ENCODE assay signal across 25 cellular contexts in the genomic region with DNA sequence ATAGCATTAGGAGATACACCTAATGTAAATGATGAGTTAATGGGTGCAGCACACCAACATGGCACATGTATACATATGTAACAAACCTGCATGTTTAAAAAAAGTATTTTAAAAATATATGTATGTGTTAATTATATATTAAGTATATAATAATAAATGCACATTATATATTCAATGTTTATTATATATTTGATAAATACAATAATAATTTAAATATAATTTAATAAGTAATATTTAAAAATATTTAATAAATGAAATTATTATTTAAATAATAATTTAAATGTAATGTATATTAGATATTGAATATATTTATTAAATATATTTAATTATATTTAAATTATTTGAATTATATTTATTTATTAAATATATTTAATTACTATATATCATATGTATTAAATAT.
DNase-seq lines count a peak whose midpoint lies in the region; ATAC-seq, FAIRE-seq and TF ChIP-seq lines count a peak whose summit lies in the region.
"Had no signal": no experiment of that assay in that cellular context is flagged by ENCODE, and none has a peak within 500 bp of the region (broad histone marks: within the 10 kb centered on the region; RNA-seq: fewer than 3 reads in every experiment).

No MANE protein-coding gene starts in this region.

- no peaks in the 10 kb centered on the region for H3F3A ChIP-seq in SK-N-SH (replicated peaks; ENCODE audit: insufficient read depth)

- no peaks in the 10 kb centered on the region for H3K9me2 ChIP-seq in SK-N-SH

- no peak for TF ChIP-seq RAD21 in SK-N-SH (IDR thresholded peaks at IDR 0.05; ENCODE audit: low read length)

- H2BK12ac ChIP-seq in mesenchymal stem cell (ENCODE audit: low read length in 2 of 2): no peak overlapping the region

- H3K23ac ChIP-seq in mesenchymal stem cell (ENCODE audit: low read length in 2 of 2): no peak overlapping the region

- no peaks in the 10 kb centered on the region for H3K36me3 Mint-ChIP-seq in activated naive CD8-positive, alpha-beta T cell treated with anti-CD3 and anti-CD28 coated beads for 36 hours
- H3K36me3 Mint-ChIP-seq: CD14-positive monocyte; CD8-positive, alpha-beta memory T cell had no signal

- H3K4me1 ChIP-seq in pancreas: no peaks in the 10 kb centered on the region
- H3K4me1 ChIP-seq in SK-N-SH (ENCODE audit: control insufficient read depth in 1 of 2, insufficient read depth in 2 of 2, low read depth in 1 of 2, low read length in 1 of 2): no peaks in the 10 kb centered on the region
- H3K4me1 ChIP-seq in mesenchymal stem cell (ENCODE audit: control insufficient read depth, insufficient read depth, low read depth, low read length): no peaks in the 10 kb centered on the region
- H3K4me1 ChIP-seq: A549 had no signal

- H3K4me1 Mint-ChIP-seq in activated naive CD8-positive, alpha-beta T cell treated with anti-CD3 and anti-CD28 coated beads for 36 hours: no peaks in the 10 kb centered on the region
- H3K4me1 Mint-ChIP-seq: CD14-positive monocyte; CD8-positive, alpha-beta memory T cell had no signal

- H4K20me1 ChIP-seq in SK-N-SH (ENCODE audit: insufficient read depth): no peaks in the 10 kb centered on the region
- H4K20me1 ChIP-seq: BLaER1 treated with 17β-estradiol and CSF1 and Interleukin-3, amounts not matched to agents 10 nM and 100 nM had no signal

- POLR2A ChIA-PET in SK-N-SH (lab: Yijun Ruan, JAX): no interaction called here

- no peak overlapping the region for H2AFZ ChIP-seq in SK-N-SH (ENCODE audit: low read depth)
- no peak overlapping the region for H2AFZ ChIP-seq in mesenchymal stem cell (ENCODE audit: low read depth, low read length)
- H2AFZ ChIP-seq: GM23248 had no signal

- no peak overlapping the region for H2AK5ac ChIP-seq in mesenchymal stem cell (ENCODE audit: low read length, severe bottlenecking)

- H3K4me3 Mint-ChIP-seq in activated naive CD8-positive, alpha-beta T cell treated with anti-CD3 and anti-CD28 coated beads for 36 hours: no peak overlapping the region
- H3K4me3 Mint-ChIP-seq: CD14-positive monocyte; CD4-positive, alpha-beta T cell; CD8-positive, alpha-beta memory T cell; H9 had no signal

- H3K27ac ChIP-seq in pancreas: no peak overlapping the region
- H3K27ac ChIP-seq in SK-N-SH (ENCODE audit: low read depth in 2 of 2, low read length in 1 of 2): no peak overlapping the region
- H3K27ac ChIP-seq in mesenchymal stem cell (ENCODE audit: low read length, poor library complexity, severe bottlenecking): no peak overlapping the region
- H3K27ac ChIP-seq: 22Rv1; A549; BLaER1 treated with 17β-estradiol and CSF1 and Interleukin-3, amounts not matched to agents 10 nM and 100 nM; GM23248 had no signal

- H3K9ac ChIP-seq in SK-N-SH (no peak overlapping the region), mesenchymal stem cell (ENCODE audit: low read length) (no peak overlapping the region)
- H3K9ac ChIP-seq: BLaER1 treated with 17β-estradiol and CSF1 and Interleukin-3, amounts not matched to agents 10 nM and 100 nM; GM23248 had no signal

- H3K27me3 ChIP-seq in pancreas (no peaks in the 10 kb centered on the region), SK-N-SH (ENCODE audit: insufficient read depth) (no peaks in the 10 kb centered on the region), mesenchymal stem cell (ENCODE audit: control insufficient read depth in 1 of 2, insufficient read depth in 1 of 2, low read length in 2 of 2) (no peaks in the 10 kb centered on the region)
- H3K27me3 ChIP-seq: BE2C; BLaER1 treated with 17β-estradiol and CSF1 and Interleukin-3, amounts not matched to agents 10 nM and 100 nM had no signal

- FAIRE-seq in A204.1 (lab: Jason Lieb, UNC) (peak; percentile 99), TTC549 (lab: Jason Lieb, UNC) (peak; percentile 98), endometrium (lab: Jason Lieb, UNC) (peak; percentile 89), pancreas (lab: Jason Lieb, UNC) (peak; percentile 99)
- FAIRE-seq: A549, GM12891 had no signal

- H3K4ac ChIP-seq in mesenchymal stem cell (ENCODE audit: low read depth in 1 of 2, low read length in 2 of 2): no peak overlapping the region

- intact Hi-C loops in pancreas (cut with DNase I): no loop called here

- H3K36me3 ChIP-seq in pancreas: no peaks in the 10 kb centered on the region
- no peaks in the 10 kb centered on the region for H3K36me3 ChIP-seq in SK-N-SH (replicated peaks in 1 of 2; ENCODE audit: control insufficient read depth in 1 of 2, insufficient read depth in 2 of 2, low read length in 1 of 2)
- no peaks in the 10 kb centered on the region for H3K36me3 ChIP-seq in mesenchymal stem cell (ENCODE audit: control insufficient read depth in 1 of 2, insufficient read depth in 2 of 2, low read depth in 1 of 2, low read length in 2 of 2)
- H3K36me3 ChIP-seq: BE2C; BLaER1 treated with 17β-estradiol and CSF1 and Interleukin-3, amounts not matched to agents 10 nM and 100 nM had no signal

- no peak overlapping the region for H3K14ac ChIP-seq in mesenchymal stem cell (ENCODE audit: low read length in 2 of 2)

- H3K4me3 ChIP-seq in pancreas (no peak overlapping the region), SK-N-SH (ENCODE audit: low read depth in 2 of 2, low read length in 1 of 2) (no peak overlapping the region), mesenchymal stem cell (ENCODE audit: insufficient read depth in 1 of 2, low read depth in 1 of 2, low read length in 2 of 2) (no peak overlapping the region)
- H3K4me3 ChIP-seq: A549; BLaER1 treated with 17β-estradiol and CSF1 and Interleukin-3, amounts not matched to agents 10 nM and 100 nM; GM23248 had no signal

- H3K4me2 ChIP-seq in SK-N-SH (no peak overlapping the region), mesenchymal stem cell (ENCODE audit: low read length, poor library complexity, severe bottlenecking) (no peak overlapping the region)
- H3K4me2 ChIP-seq: A549; BLaER1 treated with 17β-estradiol and CSF1 and Interleukin-3, amounts not matched to agents 10 nM and 100 nM had no signal

- no peaks in the 10 kb centered on the region for H3K79me2 ChIP-seq in SK-N-SH (ENCODE audit: insufficient read depth)

- CTCF ChIA-PET in SK-N-SH (lab: Yijun Ruan, JAX): no interaction called here

- DNase-seq in pancreas: no peak
- no peak for DNase-seq in SK-N-SH
- no peak for DNase-seq in activated naive CD8-positive, alpha-beta T cell treated with anti-CD3 and anti-CD28 coated beads for 36 hours
- DNase-seq in central memory CD4-positive, alpha-beta T cell: no peak
- DNase-seq in mesenchymal stem cell: no peak
- DNase-seq: ACHN; AML-193; BE2C; CD4-positive, alpha-beta T cell; CD8-positive, alpha-beta memory T cell; DMS 273 treated with DMSO at 0.1 percent for 48 hours; DMS79; EL; GF-D8; GM23248; H9 had no signal

- no peak overlapping the region for H2BK120ac ChIP-seq in mesenchymal stem cell (ENCODE audit: low read depth, low read length)

- H3K9me3 Mint-ChIP-seq in activated naive CD8-positive, alpha-beta T cell treated with anti-CD3 and anti-CD28 coated beads for 36 hours: no peaks in the 10 kb centered on the region
- H3K9me3 Mint-ChIP-seq: H9 had no signal

- H3K9me3 ChIP-seq in pancreas: no peaks in the 10 kb centered on the region
- no peaks in the 10 kb centered on the region; the same call in 1 of the 2 replicates for H3K9me3 ChIP-seq in SK-N-SH
- H3K9me3 ChIP-seq in mesenchymal stem cell (ENCODE audit: control insufficient read depth, low read length): no peaks in the 10 kb centered on the region
- H3K9me3 ChIP-seq: A549; BE2C; BLaER1 treated with 17β-estradiol and CSF1 and Interleukin-3, amounts not matched to agents 10 nM and 100 nM had no signal

- no peak overlapping the region for H4K91ac ChIP-seq in mesenchymal stem cell (ENCODE audit: low read length)

- H2BK5ac ChIP-seq in mesenchymal stem cell (ENCODE audit: low read depth, low read length, poor library complexity, severe bottlenecking): no peak overlapping the region

- no peaks in the 10 kb centered on the region for H3K27me3 Mint-ChIP-seq in activated naive CD8-positive, alpha-beta T cell treated with anti-CD3 and anti-CD28 coated beads for 36 hours
- H3K27me3 Mint-ChIP-seq: CD4-positive, alpha-beta T cell; CD8-positive, alpha-beta memory T cell had no signal

- no peaks in the 10 kb centered on the region for H3K79me1 ChIP-seq in mesenchymal stem cell (replicated peaks; ENCODE audit: low read length, poor library complexity, severe bottlenecking)

- H4K8ac ChIP-seq in mesenchymal stem cell (ENCODE audit: low read length): no peak overlapping the region

- no peak for TF ChIP-seq CTCF in pancreas (IDR thresholded peaks at IDR 0.05)
- TF ChIP-seq CTCF in SK-N-SH (IDR thresholded peaks at IDR 0.05): no peak

- H3K27ac Mint-ChIP-seq in activated naive CD8-positive, alpha-beta T cell treated with anti-CD3 and anti-CD28 coated beads for 36 hours: no peak overlapping the region
- H3K27ac Mint-ChIP-seq: CD14-positive monocyte; CD4-positive, alpha-beta T cell; CD8-positive, alpha-beta memory T cell; H9 had no signal

- no peak for ATAC-seq in pancreas
- ATAC-seq: A549, HCT116 had no signal

- no peak for TF ChIP-seq EP300 in SK-N-SH (IDR thresholded peaks at IDR 0.05; ENCODE audit: borderline replicate concordance in 1 of 2, low read depth in 1 of 2, low read length in 1 of 2)

- no peak overlapping the region for H3K18ac ChIP-seq in mesenchymal stem cell (ENCODE audit: low read depth in 1 of 2, low read length in 2 of 2)

- H2BK15ac ChIP-seq in mesenchymal stem cell (ENCODE audit: low read depth, poor library complexity, severe bottlenecking): no peak overlapping the region

TF ChIP-seq in SK-N-SH, 30 proteins besides CTCF, POLR2A, EP300 and RAD21 (continues in another document):
- TF ChIP-seq CHD2 (IDR thresholded peaks at IDR 0.05; ENCODE audit: low read length, partially characterized antibody) (no peak), MEF2A (IDR thresholded peaks at IDR 0.05; ENCODE audit: borderline replicate concordance, low read depth) (no peak), TAF1 (IDR thresholded peaks at IDR 0.05; ENCODE audit: borderline replicate concordance, low read depth, low read length) (no peak), RFX5 (IDR thresholded peaks at IDR 0.05; ENCODE audit: low read length) (no peak), TEAD4 (IDR thresholded peaks at IDR 0.05; ENCODE audit: borderline replicate concordance, insufficient read depth) (no peak), NRF1 (IDR thresholded peaks at IDR 0.05; ENCODE audit: low read depth, low read length) (no peak)
- TF ChIP-seq, protein P1, sequence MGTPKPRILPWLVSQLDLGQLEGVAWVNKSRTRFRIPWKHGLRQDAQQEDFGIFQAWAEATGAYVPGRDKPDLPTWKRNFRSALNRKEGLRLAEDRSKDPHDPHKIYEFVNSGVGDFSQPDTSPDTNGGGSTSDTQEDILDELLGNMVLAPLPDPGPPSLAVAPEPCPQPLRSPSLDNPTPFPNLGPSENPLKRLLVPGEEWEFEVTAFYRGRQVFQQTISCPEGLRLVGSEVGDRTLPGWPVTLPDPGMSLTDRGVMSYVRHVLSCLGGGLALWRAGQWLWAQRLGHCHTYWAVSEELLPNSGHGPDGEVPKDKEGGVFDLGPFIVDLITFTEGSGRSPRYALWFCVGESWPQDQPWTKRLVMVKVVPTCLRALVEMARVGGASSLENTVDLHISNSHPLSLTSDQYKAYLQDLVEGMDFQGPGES (IDR thresholded peaks at IDR 0.05; ENCODE audit: low read depth, low read length): no peak
- TF ChIP-seq, protein P2, sequence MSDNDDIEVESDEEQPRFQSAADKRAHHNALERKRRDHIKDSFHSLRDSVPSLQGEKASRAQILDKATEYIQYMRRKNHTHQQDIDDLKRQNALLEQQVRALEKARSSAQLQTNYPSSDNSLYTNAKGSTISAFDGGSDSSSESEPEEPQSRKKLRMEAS (IDR thresholded peaks at IDR 0.05; ENCODE audit: low read depth): no peak
